In the genomic region with DNA sequence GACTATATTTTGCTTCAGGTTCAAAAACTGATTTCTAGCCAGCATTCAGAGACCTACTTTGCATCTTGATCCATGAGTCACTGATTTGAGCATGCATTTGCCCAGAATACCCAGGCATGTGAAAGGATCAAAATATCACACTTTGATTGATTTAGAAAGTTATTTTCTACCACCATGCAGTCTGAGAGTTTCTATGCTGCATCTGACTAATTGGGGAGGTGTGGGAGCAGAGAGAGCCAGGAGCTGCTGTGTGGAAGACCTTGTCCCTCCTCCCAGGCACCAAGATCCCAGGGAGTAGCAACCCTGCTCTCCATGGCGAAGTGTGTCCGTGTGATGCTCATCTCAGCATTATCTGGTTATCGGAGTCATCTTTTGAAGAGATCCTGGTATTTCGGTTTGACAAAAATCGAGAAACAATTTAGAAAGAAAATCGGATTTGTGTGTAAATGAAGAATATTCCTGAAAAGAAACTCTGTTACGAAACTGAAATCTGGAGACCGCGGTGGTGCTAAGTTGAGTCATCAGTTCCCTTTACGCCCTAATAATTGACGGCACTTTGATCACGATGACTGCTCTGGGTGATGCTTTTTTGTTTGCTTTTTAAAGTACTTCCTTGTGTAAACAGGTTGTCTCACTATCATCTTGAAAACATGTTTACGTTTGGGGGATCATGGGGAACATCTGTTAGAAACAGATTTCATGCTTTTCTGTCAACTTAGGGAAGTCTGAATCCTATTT, we compare ENCODE assay signal across 9 cellular contexts.
DNase-seq lines count a peak whose midpoint lies in the region; ATAC-seq and TF ChIP-seq lines count a peak whose summit lies in the region.
"Had no signal": no experiment of that assay in that cellular context is flagged by ENCODE, and none has a peak within 500 bp of the region (broad histone marks: within the 10 kb centered on the region; RNA-seq: fewer than 3 reads in every experiment).

No MANE protein-coding gene starts in this region.

- H3K4me1 Mint-ChIP-seq in CD8-positive, alpha-beta T cell (ENCODE audit: low read depth), result peaks cover 77% of the 10 kb centered on the region
- H3K4me1 Mint-ChIP-seq in activated T-helper 2 cell treated with anti-CD3 and anti-CD28 coated beads, Interferon-gamma antibody, Interleukin-2, Interleukin-4, amounts not matched to agents 10 μg/mL and 5 μg/mL and 100 μg/mL, durations not matched to agents 14 hours and 24 hours and 36 hours (ENCODE audit: low read depth), result peaks cover 67% of the 10 kb centered on the region

- peak overlapping the region; percentile 79 for H3K4me3 Mint-ChIP-seq in CD8-positive, alpha-beta T cell
- peak overlapping the region; percentile 56 for H3K4me3 Mint-ChIP-seq in activated T-helper 2 cell treated with anti-CD3 and anti-CD28 coated beads, Interferon-gamma antibody, Interleukin-2, Interleukin-4, amounts not matched to agents 10 μg/mL and 5 μg/mL and 100 μg/mL, durations not matched to agents 14 hours and 24 hours and 36 hours (ENCODE audit: low read depth)

- POLR2A ChIA-PET in CD8-positive, alpha-beta T cell (lab: Charles Lee), result interaction anchor here (0.6 kb wide), 1 partner anchor 70 kb away, joined by 3 read pairs; no protein-coding TSS in a partner anchor

- intact Hi-C loops in CD8-positive, alpha-beta T cell (cut with DNase I, micrococcal nuclease), result no loop called here
- intact Hi-C loops in activated T-helper 2 cell treated with anti-CD3 and anti-CD28 coated beads, Interferon-gamma antibody, Interleukin-2, Interleukin-4, amounts not matched to agents 10 μg/mL and 5 μg/mL and 100 μg/mL, durations not matched to agents 14 hours and 24 hours and 36 hours (cut with micrococcal nuclease), result loop anchor here (1.0 kb wide), 2 partner anchors 8 to 22 kb away; no protein-coding TSS in a partner anchor

- no peaks in the 10 kb centered on the region for H3K9me3 Mint-ChIP-seq in CD8-positive, alpha-beta T cell
- peaks cover 14% of the 10 kb centered on the region for H3K9me3 Mint-ChIP-seq in activated T-helper 2 cell treated with anti-CD3 and anti-CD28 coated beads, Interferon-gamma antibody, Interleukin-2, Interleukin-4, amounts not matched to agents 10 μg/mL and 5 μg/mL and 100 μg/mL, durations not matched to agents 14 hours and 24 hours and 36 hours

- no peaks in the 10 kb centered on the region for H3K27me3 Mint-ChIP-seq in CD8-positive, alpha-beta T cell (ENCODE audit: low read depth)
- peaks cover 2% of the 10 kb centered on the region for H3K27me3 Mint-ChIP-seq in activated T-helper 2 cell treated with anti-CD3 and anti-CD28 coated beads, Interferon-gamma antibody, Interleukin-2, Interleukin-4, amounts not matched to agents 10 μg/mL and 5 μg/mL and 100 μg/mL, durations not matched to agents 14 hours and 24 hours and 36 hours (ENCODE audit: low read depth)

- TF ChIP-seq CTCF in CD8-positive, alpha-beta T cell (IDR thresholded peaks at IDR 0.05), result no peak

- H3K4me1 ChIP-seq in CD8-positive, alpha-beta T cell (ENCODE audit: insufficient read depth, low read length), result peaks cover 56% of the 10 kb centered on the region
- H3K4me1 ChIP-seq: pancreas had no signal

- DNase-seq in CD8-positive, alpha-beta T cell, result peak in 1 of 7 experiments; percentile 24
- DNase-seq in activated T-helper 2 cell treated with anti-CD3 and anti-CD28 coated beads, Interferon-gamma antibody, Interleukin-2, Interleukin-4, amounts not matched to agents 10 μg/mL and 5 μg/mL and 100 μg/mL, durations not matched to agents 14 hours and 24 hours and 36 hours (ENCODE audit: low spot score), result no peak
- no peak for DNase-seq in stimulated activated naive CD8-positive, alpha-beta T cell treated with anti-CD3 and anti-CD28 coated beads, Interleukin-15, Interleukin-2, amounts not matched to agents 100 U/mL and 50 U/mL, for 24 hours
- DNase-seq in dermis blood vessel endothelial cell, result no peak
- no peak for DNase-seq in activated CD8-positive, alpha-beta memory T cell treated with anti-CD3 and anti-CD28 coated beads, Interleukin-2, amount 50 U/mL, for 4 hours
- DNase-seq in kidney tubule cell (ENCODE audit: low spot score), result no peak
- DNase-seq: pancreas had no signal

- H3K36me3 ChIP-seq in CD8-positive, alpha-beta T cell (ENCODE audit: insufficient read depth, low read length), result no peaks in the 10 kb centered on the region
- H3K36me3 ChIP-seq: pancreas had no signal

- peaks cover 19% of the 10 kb centered on the region for H3K36me3 Mint-ChIP-seq in CD8-positive, alpha-beta T cell
- H3K36me3 Mint-ChIP-seq in activated T-helper 2 cell treated with anti-CD3 and anti-CD28 coated beads, Interferon-gamma antibody, Interleukin-2, Interleukin-4, amounts not matched to agents 10 μg/mL and 5 μg/mL and 100 μg/mL, durations not matched to agents 14 hours and 24 hours and 36 hours (ENCODE audit: low read depth), result peaks cover 52% of the 10 kb centered on the region

- peak overlapping the region; percentile 33 for H3K27ac Mint-ChIP-seq in CD8-positive, alpha-beta T cell
- H3K27ac Mint-ChIP-seq in activated T-helper 2 cell treated with anti-CD3 and anti-CD28 coated beads, Interferon-gamma antibody, Interleukin-2, Interleukin-4, amounts not matched to agents 10 μg/mL and 5 μg/mL and 100 μg/mL, durations not matched to agents 14 hours and 24 hours and 36 hours, result peak overlapping the region; percentile 85

- H3K9me3 ChIP-seq in CD8-positive, alpha-beta T cell (ENCODE audit: low read length), result no peaks in the 10 kb centered on the region
- H3K9me3 ChIP-seq: pancreas had no signal

- H3K4me3 ChIP-seq in CD8-positive, alpha-beta T cell (ENCODE audit: low read depth, low read length), result no peak overlapping the region
- H3K4me3 ChIP-seq: pancreas had no signal

- peak; percentile 67 for ATAC-seq in CD8-positive, alpha-beta T cell
- ATAC-seq in GM19351 (IDR thresholded peaks at IDR 0.05; ENCODE audit: unreplicated experiment) (peak; percentile 82), HG03280 (IDR thresholded peaks at IDR 0.05; ENCODE audit: unreplicated experiment) (peak; percentile 80)
- peak; percentile 73 for ATAC-seq in stimulated activated naive CD8-positive, alpha-beta T cell treated with anti-CD3 and anti-CD28 coated beads, Interleukin-15, Interleukin-2, amounts not matched to agents 100 U/mL and 50 U/mL, for 24 hours

- H3K27me3 ChIP-seq in CD8-positive, alpha-beta T cell (ENCODE audit: insufficient read depth, low read length), result no peaks in the 10 kb centered on the region
- H3K27me3 ChIP-seq: pancreas had no signal

- H3K27ac ChIP-seq in CD8-positive, alpha-beta T cell (ENCODE audit: low read depth, low read length), result no peak overlapping the region
- H3K27ac ChIP-seq: pancreas had no signal

- CTCF ChIA-PET in CD8-positive, alpha-beta T cell (lab: Charles Lee), result interaction anchor here (1.5 kb wide), 1 partner anchor 17 kb away, joined by 3 read pairs; no protein-coding TSS in a partner anchor
